ENCODE assay signal across 19 cellular contexts in genomic region chr16:66013497-66013896, GRCh38.
DNase-seq lines count a peak whose midpoint lies in the region; ATAC-seq, FAIRE-seq and TF ChIP-seq lines count a peak whose summit lies in the region.
"Had no signal": no experiment of that assay in that cellular context is flagged by ENCODE, and none has a peak within 500 bp of the region (broad histone marks: within the 10 kb centered on the region; RNA-seq: fewer than 3 reads in every experiment).

No MANE protein-coding gene starts in this region.

- no peak overlapping the region for H3K9ac ChIP-seq in GM12878 (ENCODE audit: control insufficient read depth, insufficient read depth, low read length)

- intact Hi-C loops in GM12878 (cut with micrococcal nuclease; ENCODE audit: unreplicated experiment), result no loop called here

- no peaks in the 10 kb centered on the region for H3K36me3 ChIP-seq in GM12878 (ENCODE audit: control insufficient read depth in 2 of 2, insufficient read depth in 2 of 2, low read length in 1 of 2)

- no peak for FAIRE-seq in GM12878 (lab: Jason Lieb, UNC)
- FAIRE-seq: A204.1, GM18507 had no signal

- no peak overlapping the region for H3K4me2 ChIP-seq in GM12878 (ENCODE audit: control insufficient read depth, insufficient read depth)
- H3K4me2 ChIP-seq: GM23338 had no signal

- peak overlapping the region; percentile 19 for H3K4me3 ChIP-seq in GM12865 (ENCODE audit: low read depth, low read length)
- no peak overlapping the region for H3K4me3 ChIP-seq in GM12878
- H3K4me3 ChIP-seq: GM23338 had no signal

- 3% methylated on average over 2 of the region's 2 CpGs for WGBS in GM12878 (ENCODE audit: insufficient coverage, insufficient replicate concordance, low lambda C conversion rate, missing lambda C conversion rate)

- H3K27me3 ChIP-seq in GM12878 (replicated peaks in 1 of 2; ENCODE audit: control insufficient read depth in 2 of 2, insufficient read depth in 2 of 2, low read length in 1 of 2), result no peaks in the 10 kb centered on the region

- H3K27me3 Mint-ChIP-seq in activated CD8-positive, alpha-beta memory T cell treated with anti-CD3 and anti-CD28 coated beads, Interleukin-2, amount 10 ng/mL, durations not matched to agents 7 days and 5 days, result no peaks in the 10 kb centered on the region

- H4K20me1 ChIP-seq in GM12878 (ENCODE audit: control insufficient read depth, insufficient read depth), result no peaks in the 10 kb centered on the region

- SMC1A ChIA-PET in GM12878 (lab: Charles Lee; ENCODE audit: uncharacterized antibody, unreplicated experiment), result no interaction called here

- BruUV-seq in GM12878 (replicated peaks; lab: Mats Ljungman, UMichigan), result no TSS peak

- no peaks in the 10 kb centered on the region for H3K9me3 Mint-ChIP-seq in activated CD8-positive, alpha-beta memory T cell treated with anti-CD3 and anti-CD28 coated beads, Interleukin-2, amount 10 ng/mL, durations not matched to agents 7 days and 5 days (ENCODE audit: low read depth)

- in situ Hi-C loops in GM12878 (cut with MboI), result no loop called here

- H2AFZ ChIP-seq in GM12878 (ENCODE audit: control insufficient read depth, low read depth, low read length), result no peak overlapping the region
- H2AFZ ChIP-seq: GM23338 had no signal

- CTCF ChIA-PET in GM12878 (lab: Yijun Ruan, JAX), result no interaction called here
- CTCF ChIA-PET in activated CD8-positive, alpha-beta memory T cell treated with anti-CD3 and anti-CD28 coated beads, Interleukin-2, amount 10 ng/mL, durations not matched to agents 7 days and 5 days (lab: Charles Lee), result no interaction called here

- no peaks in the 10 kb centered on the region for H3K9me3 ChIP-seq in GM12878 (replicated peaks; ENCODE audit: control insufficient read depth, insufficient read depth, low read length)

- DNase-seq in GM12865 (ENCODE audit: low read depth), result peak; percentile 50
- no peak for DNase-seq in GM12878 (ENCODE audit: low read depth, low spot score)
- no peak for DNase-seq in DMS79 treated with DMSO at 0.1 percent for 48 hours (lab: John Stamatoyannopoulos, UW)
- no peak for DNase-seq in amygdala (lab: John Stamatoyannopoulos, UW)
- no peak for DNase-seq in activated CD4-positive, alpha-beta T cell treated with anti-CD3 and anti-CD28 coated beads, Interleukin-2, amount 50 U/mL, for 1 hour
- DNase-seq in activated CD8-positive, alpha-beta memory T cell treated with anti-CD3 and anti-CD28 coated beads, Interleukin-2, amount 10 ng/mL, durations not matched to agents 7 days and 5 days, result no peak
- DNase-seq: C1 segment of cervical spinal cord; CD4-positive, alpha-beta memory T cell; COR-L47; DMS153; EL; GDM1; H9 had no signal

- TF ChIP-seq EP300 in GM12878 (IDR thresholded peaks at IDR 0.05; ENCODE audit: borderline replicate concordance in 1 of 2, control insufficient read depth in 1 of 2, low read depth in 2 of 2, low read length in 2 of 2), result no peak

- RAD21 ChIA-PET in GM12878 (lab: Charles Lee; ENCODE audit: unreplicated experiment), result no interaction called here

- no peak overlapping the region for H3K4me3 Mint-ChIP-seq in activated CD8-positive, alpha-beta memory T cell treated with anti-CD3 and anti-CD28 coated beads, Interleukin-2, amount 10 ng/mL, durations not matched to agents 7 days and 5 days
- H3K4me3 Mint-ChIP-seq: B cell; CD4-positive, alpha-beta memory T cell; GM23338; H9 had no signal

- ATAC-seq in HG02610 (IDR thresholded peaks at IDR 0.05; ENCODE audit: unreplicated experiment) (peak; percentile 59), GM12878 (no peak)
- ATAC-seq in activated CD8-positive, alpha-beta memory T cell treated with anti-CD3 and anti-CD28 coated beads, Interleukin-2, amount 10 ng/mL, durations not matched to agents 7 days and 5 days, result no peak
- ATAC-seq: GM23338, HCT116 had no signal

- POLR2A ChIA-PET in GM12878 (lab: Charles Lee), result no interaction called here

- H3K27ac ChIP-seq in GM12878 (ENCODE audit: control insufficient read depth, insufficient read depth), result no peak overlapping the region

- H3K4me1 Mint-ChIP-seq in activated CD8-positive, alpha-beta memory T cell treated with anti-CD3 and anti-CD28 coated beads, Interleukin-2, amount 10 ng/mL, durations not matched to agents 7 days and 5 days, result no peaks in the 10 kb centered on the region
- H3K4me1 Mint-ChIP-seq: B cell; CD4-positive, alpha-beta memory T cell had no signal

- H3K27ac Mint-ChIP-seq in activated CD8-positive, alpha-beta memory T cell treated with anti-CD3 and anti-CD28 coated beads, Interleukin-2, amount 10 ng/mL, durations not matched to agents 7 days and 5 days, result no peak overlapping the region
- H3K27ac Mint-ChIP-seq: B cell; CD4-positive, alpha-beta memory T cell; GM23338; H9 had no signal

- no peaks in the 10 kb centered on the region for H3K36me3 Mint-ChIP-seq in activated CD8-positive, alpha-beta memory T cell treated with anti-CD3 and anti-CD28 coated beads, Interleukin-2, amount 10 ng/mL, durations not matched to agents 7 days and 5 days
- H3K36me3 Mint-ChIP-seq: CD4-positive, alpha-beta memory T cell had no signal

- no peak for TF ChIP-seq RAD21 in GM12878 (IDR thresholded peaks at IDR 0.05; ENCODE audit: insufficient read depth, low read depth, low read length)

- no peak for TF ChIP-seq CTCF in GM12865 (IDR thresholded peaks at IDR 0.05; ENCODE audit: insufficient read depth, low read depth, low read length, missing control alignments)
- no peak for TF ChIP-seq CTCF in GM12878 (IDR thresholded peaks at IDR 0.05 in 2 of 3, conservative IDR thresholded peaks at IDR 0.05 in 1 of 3; ENCODE audit: control insufficient read depth in 2 of 3, extremely low read depth in 1 of 3, insufficient read depth in 1 of 3, low read depth in 3 of 3, low read length in 3 of 3)

- no peaks in the 10 kb centered on the region for H3K79me2 ChIP-seq in GM12878 (ENCODE audit: control insufficient read depth, insufficient read depth, low read length)

- H3K4me1 ChIP-seq in GM12878 (ENCODE audit: control insufficient read depth, insufficient read depth, low read length), result no peaks in the 10 kb centered on the region

- no peak for TF ChIP-seq POLR2A in GM12878 (IDR thresholded peaks at IDR 0.05; ENCODE audit: low read depth, low read length)

TF ChIP-seq in GM12878, 131 proteins besides CTCF, POLR2A, EP300 and RAD21:
- no peak for TF ChIP-seq ZNF24 (IDR thresholded peaks at IDR 0.05)
- TF ChIP-seq SUPT20H (IDR thresholded peaks at IDR 0.05; ENCODE audit: borderline replicate concordance, control insufficient read depth, low read depth, low read length), result no peak
- TF ChIP-seq RCOR1 (conservative IDR thresholded peaks at IDR 0.05; ENCODE audit: low read depth, low read length), result no peak
- TF ChIP-seq, protein P1, sequence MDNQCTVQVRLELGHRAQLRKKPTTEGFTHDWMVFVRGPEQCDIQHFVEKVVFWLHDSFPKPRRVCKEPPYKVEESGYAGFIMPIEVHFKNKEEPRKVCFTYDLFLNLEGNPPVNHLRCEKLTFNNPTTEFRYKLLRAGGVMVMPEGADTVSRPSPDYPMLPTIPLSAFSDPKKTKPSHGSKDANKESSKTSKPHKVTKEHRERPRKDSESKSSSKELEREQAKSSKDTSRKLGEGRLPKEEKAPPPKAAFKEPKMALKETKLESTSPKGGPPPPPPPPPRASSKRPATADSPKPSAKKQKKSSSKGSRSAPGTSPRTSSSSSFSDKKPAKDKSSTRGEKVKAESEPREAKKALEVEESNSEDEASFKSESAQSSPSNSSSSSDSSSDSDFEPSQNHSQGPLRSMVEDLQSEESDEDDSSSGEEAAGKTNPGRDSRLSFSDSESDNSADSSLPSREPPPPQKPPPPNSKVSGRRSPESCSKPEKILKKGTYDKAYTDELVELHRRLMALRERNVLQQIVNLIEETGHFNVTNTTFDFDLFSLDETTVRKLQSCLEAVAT (IDR thresholded peaks at IDR 0.05), result no peak
- no peak for TF ChIP-seq MYB (IDR thresholded peaks at IDR 0.05; ENCODE audit: borderline replicate concordance, low read depth, low read length)
- peak; percentile 34; the same call in 1 of the 2 replicates for TF ChIP-seq RUNX3 (IDR thresholded peaks at IDR 0.05; ENCODE audit: low read length)
- TF ChIP-seq CBX3 (IDR thresholded peaks at IDR 0.05; ENCODE audit: borderline replicate concordance, low read depth), result no peak
- 0 out of 2 replicates have a peak, but pooled peaks have one; percentile 7 for TF ChIP-seq MEF2A (IDR thresholded peaks at IDR 0.05; ENCODE audit: insufficient read depth, low read depth, low read length)
